Comparison of ENCODE assay signal across 9 cellular contexts in the genomic region with DNA sequence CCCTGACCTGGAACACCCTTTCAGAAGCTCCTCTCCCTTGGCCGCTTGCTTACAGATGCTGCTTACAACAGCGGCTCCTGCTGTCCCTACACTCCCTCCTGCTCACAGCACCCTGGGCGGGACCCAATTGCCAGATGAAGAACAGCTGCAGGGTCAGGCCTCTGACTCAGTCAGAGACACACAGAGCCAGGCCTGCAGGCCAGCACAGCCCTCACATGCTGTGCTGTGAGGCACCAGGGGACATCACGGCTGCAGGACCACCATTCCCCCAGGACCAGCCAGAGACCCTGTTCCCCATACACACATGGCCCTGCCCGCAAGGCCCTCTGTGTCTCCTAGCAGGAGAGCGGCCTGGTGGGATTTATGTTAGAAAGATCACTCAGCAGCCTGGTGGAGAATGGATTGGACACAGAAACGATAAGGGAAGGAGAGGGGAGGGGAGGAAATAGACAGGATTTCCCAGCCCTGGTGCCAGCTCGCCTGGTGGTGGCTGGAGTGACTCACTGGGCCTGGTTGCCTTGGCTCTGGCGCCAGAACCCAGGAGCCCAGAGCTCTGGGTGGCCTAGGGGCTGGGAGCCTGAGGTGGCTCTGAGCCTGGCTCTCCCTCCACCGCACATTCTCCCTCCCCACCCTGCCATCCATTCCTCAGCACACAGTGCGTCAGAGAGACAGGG. TPM values are rescaled to one million over a fixed set of nuclear protein-coding genes. Genes with fewer than 3 reads are reported as not detected.
A peak's percentile ranks its signal among the peaks of the same experiment; 100 is the strongest.
DNase-seq lines count a peak whose midpoint lies in the region; ATAC-seq and TF ChIP-seq lines count a peak whose summit lies in the region.
"Had no signal": no experiment of that assay in that cellular context is flagged by ENCODE, and none has a peak within 500 bp of the region (broad histone marks: within the 10 kb centered on the region; RNA-seq: fewer than 3 reads in every experiment).

No MANE protein-coding gene starts in this region.

- H3K27ac ChIP-seq in psoas muscle, result peak overlapping the region; percentile 60

- H3K4me3 ChIP-seq in adipocyte (ENCODE audit: low read length) (peak overlapping the region; percentile 54), psoas muscle (no peak overlapping the region)

- TF ChIP-seq CTCF in psoas muscle (IDR thresholded peaks at IDR 0.05), result peak; percentile 13

- H3K4me1 ChIP-seq in adipocyte (ENCODE audit: control insufficient read depth, insufficient read depth, low read length) (peaks cover 40% of the 10 kb centered on the region), psoas muscle (no peaks in the 10 kb centered on the region)

- H3K9me3 ChIP-seq in adipocyte (ENCODE audit: control insufficient read depth, low read length) (peaks cover 5% of the 10 kb centered on the region), psoas muscle (peaks cover under 1% of the 10 kb centered on the region)

- ATAC-seq in psoas muscle, result peak; percentile 86 to 89 (median 88)

- H3K36me3 ChIP-seq in adipocyte (ENCODE audit: control insufficient read depth, insufficient read depth, low read length, severe bottlenecking), result no peaks in the 10 kb centered on the region
- no peaks in the 10 kb centered on the region for H3K36me3 ChIP-seq in psoas muscle (ENCODE audit: insufficient read depth in 1 of 2, low read depth in 1 of 2)

- intact Hi-C loops in cardiac septum (cut with DNase I) (no loop called here), psoas muscle (cut with DNase I) (no loop called here)

- H3K9ac ChIP-seq in adipocyte (ENCODE audit: low read length), result peak overlapping the region; percentile 85

- WGBS in psoas muscle, 3 donors, result 44 to 58% (median 49%) methylated on average over 11 of the region's 11 CpGs

- H3K27me3 ChIP-seq in adipocyte (replicated peaks; ENCODE audit: control insufficient read depth, insufficient read depth, low read length), result no peaks in the 10 kb centered on the region
- H3K27me3 ChIP-seq in psoas muscle (ENCODE audit: insufficient read depth in 3 of 3, low read length in 2 of 3), result no peaks in the 10 kb centered on the region

- in situ Hi-C loops in KBM-7 (cut with MboI; ENCODE audit: low pct_unique_long_range_greater_than_20kb, low sequenced_read_pairs), result no loop called here

- peak; percentile 4 for DNase-seq in SKM-1 (lab: John Stamatoyannopoulos, UW; ENCODE audit: unreplicated experiment)
- no peak for DNase-seq in SKM-1 treated with dmso at 0.1 percent for 144 hours (lab: John Stamatoyannopoulos, UW; ENCODE audit: unreplicated experiment)
- DNase-seq in adipocyte (ENCODE audit: low read depth), result peak; percentile 98
- peak; percentile 86 for DNase-seq in cardiac septum (ENCODE audit: low spot score)
- peak; percentile 88 to 90 for DNase-seq in psoas muscle
- DNase-seq in KBM-7, result no peak
- no peak for DNase-seq in NCI-H345 treated with DMSO at 0.1 percent for 48 hours (lab: John Stamatoyannopoulos, UW; ENCODE audit: unreplicated experiment)
- no peak for DNase-seq in NCI-H1092 (lab: John Stamatoyannopoulos, UW)

RNA-seq across cellular contexts. Expression of gene CAPN5, which starts 6.7 kb away (rescaled TPM):
- 4.0 TPM for total RNA-seq in cardiac septum
- 1 to 10 TPM in 2 of 4 donors, under 1 TPM in 2; 0.88 to 1.8 (median 1.1) TPM for total RNA-seq in psoas muscle
- polyA plus RNA-seq in psoas muscle, result under 1 TPM; 0.59 to 0.67 (median 0.64) TPM

RNA-seq across cellular contexts. Expression of gene OMP, which starts 29.2 kb away (rescaled TPM):
- total RNA-seq in cardiac septum, result not detected
- not detected for total RNA-seq in psoas muscle
- polyA plus RNA-seq in psoas muscle, result under 1 TPM in 1 of 3 donors, not detected in 2; 0.32 TPM
- total RNA-seq: T-helper 1 cell treated with Interleukin-12 subunit alpha and Interleukin-12 subunit beta and Interleukin-4 antibody, amounts not matched to agents 30 ng/mL and 1 ng/mL, for 36 hours had no signal

RNA-seq across cellular contexts. Expression of gene B3GNT6, which starts 39.3 kb away (rescaled TPM):
- not detected for total RNA-seq in cardiac septum
- under 1 TPM in 1 of 4 donors, not detected in 3; 0.12 TPM for total RNA-seq in psoas muscle
- not detected for polyA plus RNA-seq in psoas muscle
- total RNA-seq: T-helper 1 cell treated with Interleukin-12 subunit alpha and Interleukin-12 subunit beta and Interleukin-4 antibody, amounts not matched to agents 30 ng/mL and 1 ng/mL, for 36 hours had no signal

RNA-seq across cellular contexts. Expression of gene MYO7A, which starts 54.6 kb away (rescaled TPM):
- total RNA-seq in cardiac septum (3.0 TPM), psoas muscle (1 to 10 TPM; 2.3 to 3.0 (median 2.8) TPM)
- polyA plus RNA-seq in psoas muscle, result 1 to 10 TPM in 2 of 3 donors, under 1 TPM in 1; 0.62 to 1.1 (median 1.0) TPM

Comparison
In these comparisons a context has a peak if more than half of its experiments do, and no peak if none do; other contexts are left out.
1. DNase-seq: peak in SKM-1 (single experiment), adipocyte (single experiment), cardiac septum (single experiment) and psoas muscle (2 of 2); none in SKM-1 treated with dmso at 0.1 percent for 144 hours (single experiment), KBM-7 (single experiment), NCI-H345 treated with DMSO at 0.1 percent for 48 hours (single experiment) and NCI-H1092 (single experiment).